ENCODE assay signal across 19 cellular contexts in genomic region chr7:41445951-41446350, GRCh38.
"Had no signal": no experiment of that assay in that cellular context is flagged by ENCODE, and none has a peak within 500 bp of the region (broad histone marks: within the 10 kb centered on the region; RNA-seq: fewer than 3 reads in every experiment).

No MANE protein-coding gene starts in this region.

- DNase-seq: activated CD4-positive, alpha-beta T cell treated with anti-CD3 and anti-CD28 coated beads, Interleukin-2, amount 50 U/mL, for 48 hours; activated gamma-delta T cell treated with Interleukin-2 at 50 U/mL for 16 hours; adrenal gland; cerebellar nuclear complex; cortex of kidney; esophagus squamous epithelium; left ventricle myocardium inferior; mammary epithelial cell; mucosa of descending colon; naive B cell; pancreas; sigmoid colon; stimulated activated naive CD4-positive, alpha-beta T cell treated with Interleukin-2 at 50 U/mL for 16 hours; SW 1271; T-helper 2 cell; trophoblast cell had no signal

- H3K4me1 ChIP-seq: adrenal gland, breast epithelium, esophagus squamous epithelium had no signal

- H3K9me3 ChIP-seq: adrenal gland, breast epithelium, esophagus squamous epithelium, left ventricle myocardium inferior, mucosa of descending colon, neutrophil, pancreas, sigmoid colon had no signal

- H3K27ac ChIP-seq: adrenal gland, breast epithelium, esophagus squamous epithelium, left ventricle myocardium inferior, neutrophil, pancreas, sigmoid colon had no signal

- ATAC-seq: activated naive CD4-positive, alpha-beta T cell treated with anti-CD3 and anti-CD28 coated beads, Interleukin-2, amount 50 U/mL, for 72 hours; mucosa of descending colon; pancreas had no signal

- H3K27me3 ChIP-seq: adrenal gland, breast epithelium, esophagus squamous epithelium, neutrophil, pancreas, sigmoid colon had no signal

- H3K36me3 ChIP-seq: adrenal gland, breast epithelium, esophagus squamous epithelium, left ventricle myocardium inferior, neutrophil, pancreas, sigmoid colon had no signal

- H3K4me3 ChIP-seq: adrenal gland, breast epithelium, esophagus squamous epithelium, left ventricle myocardium inferior, mucosa of descending colon, pancreas, sigmoid colon had no signal
